Comparison of ENCODE assay signal across 14 cellular contexts in genomic region chr11:118304809-118305248, GRCh38. TPM values are rescaled to one million over a fixed set of nuclear protein-coding genes. Genes with fewer than 3 reads are reported as not detected.
DNase-seq lines count a peak whose midpoint lies in the region; ATAC-seq and TF ChIP-seq lines count a peak whose summit lies in the region.
"Had no signal": no experiment of that assay in that cellular context is flagged by ENCODE, and none has a peak within 500 bp of the region (broad histone marks: within the 10 kb centered on the region; RNA-seq: fewer than 3 reads in every experiment).

No MANE protein-coding gene starts in this region.

- peak overlapping the region; percentile 100 for H3K27ac Mint-ChIP-seq in activated T-helper 17 cell treated with anti-CD3 and anti-CD28 coated beads, Interleukin-2, amount 50 U/mL, for 72 hours
- H3K27ac Mint-ChIP-seq: nephron progenitor cell had no signal

- peak; percentile 37 to 49 for DNase-seq in stimulated activated CD4-positive, alpha-beta T cell treated with anti-CD3 and anti-CD28 coated beads, Interleukin-2, amount 100 ng/mL, for 24 hours
- no peak for DNase-seq in stimulated activated CD4-positive, alpha-beta T cell treated with anti-CD3 and anti-CD28 coated beads, Interleukin-1b, Interleukin-23, amount 100 ng/mL, for 48 hours
- DNase-seq in mucosa of descending colon (no peak), GM23248 (no peak)
- no peak for DNase-seq in effector CD4-positive, alpha-beta T cell
- DNase-seq: HCEC 1CT, kidney, NCI-H146, nephron progenitor cell had no signal

- H3K4me1 Mint-ChIP-seq in activated T-helper 17 cell treated with anti-CD3 and anti-CD28 coated beads, Interleukin-2, amount 50 U/mL, for 72 hours = peaks cover 37% of the 10 kb centered on the region
- H3K4me1 Mint-ChIP-seq: nephron progenitor cell had no signal

- in situ Hi-C loops in GM23248 (cut with MboI) = no loop called here

- no peak overlapping the region for H3K4me2 ChIP-seq in GM23248 (ENCODE audit: unreplicated experiment)

- H3K9me3 Mint-ChIP-seq in activated T-helper 17 cell treated with anti-CD3 and anti-CD28 coated beads, Interleukin-2, amount 50 U/mL, for 72 hours = peaks cover 3% of the 10 kb centered on the region
- H3K9me3 Mint-ChIP-seq: nephron progenitor cell had no signal

- no peaks in the 10 kb centered on the region for H3F3A ChIP-seq in GM23248 (ENCODE audit: insufficient read depth)

- H3K27ac ChIP-seq in urinary bladder (ENCODE audit: low read depth) (peak overlapping the region; percentile 12), GM23248 (no peak overlapping the region)

- H3K9me2 ChIP-seq in GM23248 (ENCODE audit: insufficient read depth) = no peaks in the 10 kb centered on the region

- H3K4me3 ChIP-seq in mucosa of descending colon (no peak overlapping the region), urinary bladder (ENCODE audit: low read depth, low read length) (peak overlapping the region; percentile 0), GM23248 (no peak overlapping the region)

- peak; percentile 49 for ATAC-seq in activated T-helper 17 cell treated with anti-CD3 and anti-CD28 coated beads, Interleukin-2, amount 50 U/mL, for 72 hours (replicated peaks)
- ATAC-seq in mucosa of descending colon (peak; percentile 24), GM21529 (IDR thresholded peaks at IDR 0.05; ENCODE audit: unreplicated experiment) (no peak)

- TF ChIP-seq CTCF in mucosa of descending colon (IDR thresholded peaks at IDR 0.05) = no peak

- no peaks in the 10 kb centered on the region for H3K27me3 Mint-ChIP-seq in activated T-helper 17 cell treated with anti-CD3 and anti-CD28 coated beads, Interleukin-2, amount 50 U/mL, for 72 hours

- no peaks in the 10 kb centered on the region for H3K36me3 ChIP-seq in mucosa of descending colon (ENCODE audit: low read depth)
- no peaks in the 10 kb centered on the region for H3K36me3 ChIP-seq in urinary bladder (ENCODE audit: insufficient read depth)
- no peaks in the 10 kb centered on the region for H3K36me3 ChIP-seq in GM23248 (ENCODE audit: low read depth)

- no peaks in the 10 kb centered on the region for H3K4me1 ChIP-seq in mucosa of descending colon (ENCODE audit: low read depth)
- H3K4me1 ChIP-seq in urinary bladder (ENCODE audit: insufficient read depth) = no peaks in the 10 kb centered on the region
- H3K4me1 ChIP-seq in GM23248 (ENCODE audit: insufficient read depth) = no peaks in the 10 kb centered on the region

- intact Hi-C loops in mucosa of descending colon (cut with DNase I, micrococcal nuclease) = no loop called here

- H3K9ac ChIP-seq in GM23248 = no peak overlapping the region

- 85% methylated on average over 6 of the region's 6 CpGs for WGBS in urinary bladder
- WGBS in GM23248 (ENCODE audit: low coverage in 1 of 2, low lambda C conversion rate in 2 of 2, missing lambda C conversion rate in 2 of 2), 2 experiments = 54 to 58% methylated on average over 6 of the region's 6 CpGs

- H2AFZ ChIP-seq in GM23248 = no peak overlapping the region

- H3K9me3 ChIP-seq in mucosa of descending colon (no peaks in the 10 kb centered on the region), GM23248 (ENCODE audit: low read depth) (no peaks in the 10 kb centered on the region)

- no peaks in the 10 kb centered on the region for H4K20me1 ChIP-seq in GM23248 (ENCODE audit: insufficient read depth)

- H3K4me3 Mint-ChIP-seq in activated T-helper 17 cell treated with anti-CD3 and anti-CD28 coated beads, Interleukin-2, amount 50 U/mL, for 72 hours = peak overlapping the region; percentile 100
- H3K4me3 Mint-ChIP-seq: nephron progenitor cell had no signal

- H3K27me3 ChIP-seq in GM23248 (replicated peaks; ENCODE audit: insufficient read depth) = peaks cover 11% of the 10 kb centered on the region; the same call in 1 of the 2 replicates

- no peaks in the 10 kb centered on the region for H3K79me2 ChIP-seq in GM23248 (ENCODE audit: insufficient read depth)

- peaks cover 55% of the 10 kb centered on the region for H3K36me3 Mint-ChIP-seq in activated T-helper 17 cell treated with anti-CD3 and anti-CD28 coated beads, Interleukin-2, amount 50 U/mL, for 72 hours (ENCODE audit: low read depth)

RNA-seq across cellular contexts. Expression of gene CD3E, which starts 0.3 kb away (rescaled TPM):
- total RNA-seq in activated T-helper 17 cell treated with anti-CD3 and anti-CD28 coated beads, Interleukin-2, amount 50 U/mL, for 72 hours = 100 to 1,000 TPM; 338 to 500 TPM
- total RNA-seq in mucosa of descending colon (1 to 10 TPM; 6.3 to 9.7 (median 9.7) TPM), urinary bladder (0.32 TPM)
- polyA plus RNA-seq in urinary bladder (3.6 TPM), GM23248 (2016; fragmentation: Nextera tagmentation; extraction: Ambion mirVana) (not detected in 2 replicates)
- not detected in 2 replicates for total RNA-seq in GM23248 (2014; rRNA removed; shearing (Covaris generic))
- total RNA-seq: Daoy, SK-MEL-5 had no signal

RNA-seq across cellular contexts. Expression of gene CD3D, which starts 37.7 kb away (rescaled TPM):
- 100 to 1,000 TPM; 313 to 365 TPM for total RNA-seq in activated T-helper 17 cell treated with anti-CD3 and anti-CD28 coated beads, Interleukin-2, amount 50 U/mL, for 72 hours
- 1 to 10 TPM; 4.9 to 8.1 (median 7.7) TPM for total RNA-seq in mucosa of descending colon
- total RNA-seq in urinary bladder = 0.69 TPM
- 5.6 TPM for polyA plus RNA-seq in urinary bladder
- not detected in 2 replicates for total RNA-seq in GM23248 (2014; rRNA removed; shearing (Covaris generic))
- polyA plus RNA-seq in GM23248 (2016; fragmentation: Nextera tagmentation; extraction: Ambion mirVana) = not detected in 2 replicates
- total RNA-seq: SK-MEL-5 had no signal

RNA-seq across cellular contexts. Expression of gene CD3G, which starts 39.3 kb away (rescaled TPM):
- total RNA-seq in activated T-helper 17 cell treated with anti-CD3 and anti-CD28 coated beads, Interleukin-2, amount 50 U/mL, for 72 hours = 100 to 1,000 TPM; 103 to 140 TPM
- total RNA-seq in mucosa of descending colon (1 to 10 TPM; 2.8 to 5.1 (median 4.2) TPM), urinary bladder (1.1 TPM)
- polyA plus RNA-seq in urinary bladder (0.48 TPM), GM23248 (2016; fragmentation: Nextera tagmentation; extraction: Ambion mirVana) (not detected in 2 replicates)
- total RNA-seq in GM23248 (2014; rRNA removed; shearing (Covaris generic)) = not detected in 2 replicates
- total RNA-seq: Daoy, SK-MEL-5 had no signal

RNA-seq across cellular contexts. Expression of gene MPZL2, which starts 40.7 kb away (rescaled TPM):
- 10 to 100 TPM in 1 of 2 donors, 1 to 10 TPM in 1; 2.8 to 21.7 TPM for total RNA-seq in activated T-helper 17 cell treated with anti-CD3 and anti-CD28 coated beads, Interleukin-2, amount 50 U/mL, for 72 hours
- 10 to 100 TPM; 34.4 to 83.1 (median 72.4) TPM for total RNA-seq in mucosa of descending colon
- 62.8 TPM for total RNA-seq in urinary bladder
- polyA plus RNA-seq in urinary bladder = 44.2 TPM
- not detected in 2 replicates for total RNA-seq in GM23248 (2014; rRNA removed; shearing (Covaris generic))
- polyA plus RNA-seq in GM23248 (2016; fragmentation: Nextera tagmentation; extraction: Ambion mirVana) = not detected in 2 replicates

RNA-seq across cellular contexts. Expression of gene MPZL3, which starts 52.7 kb away (rescaled TPM):
- total RNA-seq in activated T-helper 17 cell treated with anti-CD3 and anti-CD28 coated beads, Interleukin-2, amount 50 U/mL, for 72 hours = 100 to 1,000 TPM in 1 of 2 donors, 10 to 100 TPM in 1; 31.5 to 111 TPM
- 10 to 100 TPM in 1 of 3 donors, 1 to 10 TPM in 2; 4.9 to 19.6 (median 9.0) TPM for total RNA-seq in mucosa of descending colon
- 4.7 TPM for total RNA-seq in urinary bladder
- polyA plus RNA-seq in urinary bladder = 1.4 TPM
- total RNA-seq in GM23248 (2014; rRNA removed; shearing (Covaris generic)) = 1.3 and 2.4 TPM in 2 replicates
- 0.72 and 0.78 TPM in 2 replicates for polyA plus RNA-seq in GM23248 (2016; fragmentation: Nextera tagmentation; extraction: Ambion mirVana)
- total RNA-seq: SK-MEL-5 had no signal

Comparison
In these comparisons a context has a peak if more than half of its experiments do, and no peak if none do; other contexts are left out.
1. DNase-seq: peak in stimulated activated CD4-positive, alpha-beta T cell treated with anti-CD3 and anti-CD28 coated beads, Interleukin-2, amount 100 ng/mL, for 24 hours (2 of 2); none in stimulated activated CD4-positive, alpha-beta T cell treated with anti-CD3 and anti-CD28 coated beads, Interleukin-1b, Interleukin-23, amount 100 ng/mL, for 48 hours (single experiment), mucosa of descending colon (0 of 3), GM23248 (single experiment) and effector CD4-positive, alpha-beta T cell (single experiment).
2. RNA of gene CD3E, which starts 0.3 kb away (total RNA-seq): 338 to 500 TPM in activated T-helper 17 cell treated with anti-CD3 and anti-CD28 coated beads, Interleukin-2, amount 50 U/mL, for 72 hours; 6.3 to 9.7 TPM in mucosa of descending colon, 0.32 TPM in urinary bladder (single experiment) and not detected in GM23248; every median in the first group is over 10 times any median in the second.
3. RNA of gene CD3D, which starts 37.7 kb away (total RNA-seq): 313 to 365 TPM in activated T-helper 17 cell treated with anti-CD3 and anti-CD28 coated beads, Interleukin-2, amount 50 U/mL, for 72 hours; 4.9 to 8.1 TPM in mucosa of descending colon, 0.69 TPM in urinary bladder (single experiment) and not detected in GM23248; every median in the first group is over 10 times any median in the second.
4. RNA of gene CD3G, which starts 39.3 kb away (total RNA-seq): 103 to 140 TPM in activated T-helper 17 cell treated with anti-CD3 and anti-CD28 coated beads, Interleukin-2, amount 50 U/mL, for 72 hours; 2.8 to 5.1 TPM in mucosa of descending colon, 1.1 TPM in urinary bladder (single experiment) and not detected in GM23248; every median in the first group is over 10 times any median in the second.